Comparison of ENCODE assay signal across 12 cellular contexts in genomic region chr2:37657471-37657870, GRCh38. TPM values are rescaled to one million over a fixed set of nuclear protein-coding genes. Genes with fewer than 3 reads are reported as not detected.
DNase-seq lines count a peak whose midpoint lies in the region; ATAC-seq and TF ChIP-seq lines count a peak whose summit lies in the region.
"Had no signal": no experiment of that assay in that cellular context is flagged by ENCODE, and none has a peak within 500 bp of the region (broad histone marks: within the 10 kb centered on the region; RNA-seq: fewer than 3 reads in every experiment).

No MANE protein-coding gene starts in this region.

- H3K36me3 ChIP-seq in BLaER1 treated with 17β-estradiol and CSF1 and Interleukin-3, amounts not matched to agents 10 nM and 100 nM: peaks cover 0 to 88% (median 42%) of the 10 kb centered on the region in 11 experiments; a peak in 18 of 22 replicates

- peaks cover 54 to 90% (median 66%) of the 10 kb centered on the region in 3 donors for H3K4me1 Mint-ChIP-seq in IgD-negative memory B cell
- peaks cover 74% of the 10 kb centered on the region for H3K4me1 Mint-ChIP-seq in neural crest cell

- H3K4me3 ChIP-seq in BLaER1 treated with 17β-estradiol and CSF1 and Interleukin-3, amounts not matched to agents 10 nM and 100 nM: peak overlapping the region in 1 of 10 experiments; percentile 14; a peak in 2 of 20 replicates
- no peak overlapping the region for H3K4me3 ChIP-seq in coronary artery
- H3K4me3 ChIP-seq: left lung had no signal

- H3K9me3 Mint-ChIP-seq in IgD-negative memory B cell (no peaks in the 10 kb centered on the region), neural crest cell (peaks cover 5% of the 10 kb centered on the region)

- ATAC-seq in HG02885 (IDR thresholded peaks at IDR 0.05; ENCODE audit: poor library complexity, unreplicated experiment): no peak
- ATAC-seq: esophagus mucosa, left lung had no signal

- DNase-seq in coronary artery (ENCODE audit: low spot score) (no peak), neural crest cell (ENCODE audit: low read depth, low spot score) (no peak), NCI-H510A (lab: John Stamatoyannopoulos, UW) (no peak), GM13976 (ENCODE audit: low spot score) (no peak), NCI-H524 treated with DMSO at 0.1 percent for 48 hours (lab: John Stamatoyannopoulos, UW) (no peak)
- DNase-seq: left lung, substantia nigra, WERI-Rb-1 had no signal

- H3K27me3 ChIP-seq in BLaER1 treated with 17β-estradiol and CSF1 and Interleukin-3, amounts not matched to agents 10 nM and 100 nM: no peaks in the 10 kb centered on the region
- H3K27me3 ChIP-seq: left lung had no signal

- in situ Hi-C loops in GM13976 (cut with MboI; ENCODE audit: low sequenced_read_pairs, unreplicated experiment): no loop called here

- TF ChIP-seq CTCF in coronary artery (IDR thresholded peaks at IDR 0.05) (no peak), neural crest cell (conservative IDR thresholded peaks at IDR 0.05) (no peak), GM13976 (IDR thresholded peaks at IDR 0.05; ENCODE audit: borderline replicate concordance, control extremely low read depth, extremely low read depth, insufficient read depth, missing control alignments) (no peak)

- peak overlapping the region in 4 of 11 experiments; percentile 28 to 61 (median 54); a peak in 6 of 22 replicates for H3K27ac ChIP-seq in BLaER1 treated with 17β-estradiol and CSF1 and Interleukin-3, amounts not matched to agents 10 nM and 100 nM
- H3K27ac ChIP-seq in coronary artery: peak overlapping the region; percentile 41 to 89
- H3K27ac ChIP-seq: WERI-Rb-1 had no signal

- H3K4me2 ChIP-seq in BLaER1 treated with 17β-estradiol and CSF1 and Interleukin-3, amounts not matched to agents 10 nM and 100 nM: peak overlapping the region; percentile 55 to 97 (median 80)

- peaks cover 37 to 100% (median 98%) of the 10 kb centered on the region in 11 experiments; a peak in 20 of 22 replicates for H4K20me1 ChIP-seq in BLaER1 treated with 17β-estradiol and CSF1 and Interleukin-3, amounts not matched to agents 10 nM and 100 nM

- H3K27me3 Mint-ChIP-seq in IgD-negative memory B cell: no peaks in the 10 kb centered on the region
- H3K27me3 Mint-ChIP-seq in neural crest cell (ENCODE audit: low read depth): no peaks in the 10 kb centered on the region

- no peaks in the 10 kb centered on the region for H3K36me3 Mint-ChIP-seq in IgD-negative memory B cell
- H3K36me3 Mint-ChIP-seq in neural crest cell (ENCODE audit: low read depth): peaks cover 9% of the 10 kb centered on the region

- H3K9me3 ChIP-seq in BLaER1 treated with 17β-estradiol and CSF1 and Interleukin-3, amounts not matched to agents 10 nM and 100 nM (replicated peaks in 1 of 11): 0 out of 22 replicates have a peak, but pooled peaks cover 0 to 8% (median 0%) of the 10 kb centered on the region in 11 experiments
- H3K9me3 ChIP-seq: left lung had no signal

- H3K4me3 Mint-ChIP-seq in IgD-negative memory B cell: peak overlapping the region in 2 of 4 donors; percentile 0 to 97
- peak overlapping the region; percentile 14 for H3K4me3 Mint-ChIP-seq in neural crest cell

- H3K27ac Mint-ChIP-seq in IgD-negative memory B cell (peak overlapping the region in 2 of 3 donors; percentile 30 to 96), neural crest cell (ENCODE audit: unreplicated experiment) (peak overlapping the region; percentile 96)

- peaks cover 54 to 100% (median 72%) of the 10 kb centered on the region in 10 experiments for H3K4me1 ChIP-seq in BLaER1 treated with 17β-estradiol and CSF1 and Interleukin-3, amounts not matched to agents 10 nM and 100 nM

- no peak overlapping the region for H3K9ac ChIP-seq in BLaER1 treated with 17β-estradiol and CSF1 and Interleukin-3, amounts not matched to agents 10 nM and 100 nM

RNA-seq across cellular contexts. Expression of gene CDC42EP3, which starts 14.0 kb away (rescaled TPM):
- 68.3 TPM for polyA plus RNA-seq in IgD-negative memory B cell
- 15.7 and 17.5 TPM in 2 replicates for total RNA-seq in neural crest cell
